In the genomic region with DNA sequence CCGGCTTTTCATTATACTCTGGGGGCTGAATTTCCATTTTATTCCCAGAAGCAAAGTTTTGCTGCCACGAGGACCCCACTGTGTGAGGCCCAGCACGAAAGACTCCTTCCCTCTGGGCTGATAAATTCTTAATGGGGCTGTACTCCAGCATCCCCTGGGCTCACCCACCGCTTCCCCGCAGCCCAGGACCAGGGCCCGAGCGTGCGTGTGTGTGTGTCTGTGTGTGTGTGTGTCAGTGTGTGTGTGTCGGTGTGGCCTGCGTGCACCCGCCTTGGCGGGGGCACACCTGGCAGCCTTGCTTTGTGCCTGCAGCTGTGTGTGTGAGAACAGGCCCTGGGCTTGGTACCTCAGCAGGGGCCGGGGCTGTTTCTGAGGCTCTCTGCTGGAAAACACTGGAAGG, we compare ENCODE assay signal across 20 cellular contexts.
DNase-seq lines count a peak whose midpoint lies in the region; FAIRE-seq and TF ChIP-seq lines count a peak whose summit lies in the region.
"Had no signal": no experiment of that assay in that cellular context is flagged by ENCODE, and none has a peak within 500 bp of the region (broad histone marks: within the 10 kb centered on the region; RNA-seq: fewer than 3 reads in every experiment).

No MANE protein-coding gene starts in this region.

- H3K9me3 ChIP-seq in BLaER1 (no peaks in the 10 kb centered on the region), SK-N-MC (ENCODE audit: low read depth, low read length) (no peaks in the 10 kb centered on the region)

- peaks cover 79% of the 10 kb centered on the region for H3K4me1 ChIP-seq in BLaER1

- H3K4me3 Mint-ChIP-seq in glutamatergic neuron (ENCODE audit: unreplicated experiment) = no peak overlapping the region
- H3K4me3 Mint-ChIP-seq: CD4-positive, alpha-beta memory T cell had no signal

- in situ Hi-C loops in GM13976 (cut with MboI; ENCODE audit: low sequenced_read_pairs, unreplicated experiment) = no loop called here

- peaks cover 46% of the 10 kb centered on the region for H3K4me1 Mint-ChIP-seq in glutamatergic neuron (ENCODE audit: low read depth, unreplicated experiment)

- H4K20me1 ChIP-seq in BLaER1 = 0 out of 2 replicates have a peak, but pooled peaks cover 18% of the 10 kb centered on the region

- H3K36me3 Mint-ChIP-seq in glutamatergic neuron (ENCODE audit: unreplicated experiment) = no peaks in the 10 kb centered on the region
- H3K36me3 Mint-ChIP-seq: CD4-positive, alpha-beta memory T cell had no signal

- H3K4me2 ChIP-seq in BLaER1 = peak overlapping the region; percentile 65

- H3K27me3 Mint-ChIP-seq in glutamatergic neuron (ENCODE audit: unreplicated experiment) = peaks cover 20% of the 10 kb centered on the region

- no peaks in the 10 kb centered on the region for H3K36me3 ChIP-seq in BLaER1
- H3K36me3 ChIP-seq in SK-N-MC (ENCODE audit: insufficient read depth, low read length) = no peaks in the 10 kb centered on the region

- no peak for TF ChIP-seq CTCF in glutamatergic neuron (IDR thresholded peaks at IDR 0.05; ENCODE audit: partially characterized antibody, unreplicated experiment)
- no peak for TF ChIP-seq CTCF in GM13976 (IDR thresholded peaks at IDR 0.05; ENCODE audit: borderline replicate concordance, control extremely low read depth, extremely low read depth, insufficient read depth, missing control alignments)

- H3K4me3 ChIP-seq in BLaER1 = no peak overlapping the region
- H3K4me3 ChIP-seq in SK-N-MC = peak overlapping the region; percentile 18; the same call in 1 of the 2 replicates

- H3K27ac ChIP-seq in BLaER1 = no peak overlapping the region
- peak overlapping the region; percentile 42; the same call in 1 of the 2 replicates for H3K27ac ChIP-seq in SK-N-MC
- H3K27ac ChIP-seq: C4-2B had no signal

- no peak for FAIRE-seq in GM19239 (lab: Jason Lieb, UNC)
- FAIRE-seq: D721Med, G401.6, GM12891, H54 had no signal

- DNase-seq in SK-N-MC (ENCODE audit: low read depth, low spot score) (no peak), glutamatergic neuron (no peak), retina (peak; percentile 63), germinal center (ENCODE audit: low spot score) (no peak), GM19239 (ENCODE audit: insufficient read length, low spot score) (no peak), GM13976 (ENCODE audit: low spot score) (no peak)
- DNase-seq: 8988T; ACHN; CD4-positive, alpha-beta memory T cell; DMS153; DMS79 treated with DMSO at 0.1 percent for 48 hours; EL; IMR-90; KBM-7 had no signal

- H3K27me3 ChIP-seq in BLaER1 = peaks cover 6% of the 10 kb centered on the region; the same call in 1 of the 2 replicates

- H3K9me3 Mint-ChIP-seq in glutamatergic neuron (ENCODE audit: unreplicated experiment) = peaks cover 11% of the 10 kb centered on the region
- H3K9me3 Mint-ChIP-seq: CD4-positive, alpha-beta memory T cell had no signal

- H3K9ac ChIP-seq in BLaER1 (no peak overlapping the region), SK-N-MC (ENCODE audit: insufficient read length) (no peak overlapping the region)

- H3K27ac Mint-ChIP-seq in glutamatergic neuron (ENCODE audit: unreplicated experiment) = peak overlapping the region; percentile 66
